ENCODE assay signal across 2 cellular contexts in genomic region chr1:15407579-15407978, GRCh38.
TF ChIP-seq lines count a peak whose summit lies in the region.

No MANE protein-coding gene starts in this region.

TF ChIP-seq in SK-N-SH, 30 proteins besides CTCF, POLR2A, EP300 and RAD21 (continued from another document):
- no peak for TF ChIP-seq USF1 (IDR thresholded peaks at IDR 0.05; ENCODE audit: borderline replicate concordance, low read depth)
- no peak for TF ChIP-seq GATA2 (CRISPR knock-in tag; IDR thresholded peaks at IDR 0.05)
- TF ChIP-seq MEF2A (IDR thresholded peaks at IDR 0.05; ENCODE audit: borderline replicate concordance, low read depth): no peak
- no peak for TF ChIP-seq MXI1 (IDR thresholded peaks at IDR 0.05; ENCODE audit: low read depth, low read length)
- no peak for TF ChIP-seq FOXJ3 (CRISPR knock-in tag; IDR thresholded peaks at IDR 0.05)

TF ChIP-seq in SK-N-SH treated with all-trans-retinoic acid at 6 μM for 48 hours, 23 proteins besides CTCF, POLR2A, EP300 and RAD21 (continued from another document):
- no peak for TF ChIP-seq TSHZ2 (CRISPR knock-in tag; IDR thresholded peaks at IDR 0.05)
- no peak for TF ChIP-seq ZFP30 (CRISPR knock-in tag; IDR thresholded peaks at IDR 0.05)
- no peak for TF ChIP-seq ARNTL (CRISPR knock-in tag; IDR thresholded peaks at IDR 0.05; ENCODE audit: borderline replicate concordance, low read depth)
